13 cellular contexts compared by ENCODE assay signal in genomic region chr20:59405819-59406218, GRCh38.
DNase-seq lines count a peak whose midpoint lies in the region; ATAC-seq and TF ChIP-seq lines count a peak whose summit lies in the region.
"Had no signal": no experiment of that assay in that cellular context is flagged by ENCODE, and none has a peak within 500 bp of the region (broad histone marks: within the 10 kb centered on the region; RNA-seq: fewer than 3 reads in every experiment).

No MANE protein-coding gene starts in this region.

- H4K20me1 ChIP-seq in neural progenitor cell (ENCODE audit: low read depth), result no peaks in the 10 kb centered on the region

- H3K4me3 Mint-ChIP-seq in neural progenitor cell, result no peak overlapping the region
- H3K4me3 Mint-ChIP-seq: CD8-positive, alpha-beta T cell had no signal

- peaks cover 20% of the 10 kb centered on the region for H3F3A ChIP-seq in neural progenitor cell (ENCODE audit: low read depth)

- peak overlapping the region; percentile 98 for H3K4me2 ChIP-seq in neural progenitor cell

- no peaks in the 10 kb centered on the region for H3K79me2 ChIP-seq in neural progenitor cell (ENCODE audit: low read depth)

- H3K27me3 Mint-ChIP-seq in neural progenitor cell (ENCODE audit: insufficient read depth, low read depth), result peaks cover 2% of the 10 kb centered on the region

- TF ChIP-seq POLR2A in spleen (IDR thresholded peaks at IDR 0.05), result no peak

- H3K27me3 ChIP-seq in SJCRH30, result no peaks in the 10 kb centered on the region
- H3K27me3 ChIP-seq in neural progenitor cell, result peaks cover 34% of the 10 kb centered on the region
- H3K27me3 ChIP-seq in spleen (replicated peaks in 1 of 7), result peaks cover 3 to 58% (median 36%) of the 10 kb centered on the region in 7 donors

- H3K27ac Mint-ChIP-seq in neural progenitor cell, result no peak overlapping the region
- H3K27ac Mint-ChIP-seq: CD8-positive, alpha-beta T cell had no signal

- no peak for DNase-seq in left ventricle myocardium superior
- no peak for DNase-seq in Right ventricle myocardium inferior (ENCODE audit: missing footprints)
- peak; percentile 66 to 91 for DNase-seq in SJCRH30
- DNase-seq in neural progenitor cell (ENCODE audit: low spot score), result no peak
- no peak for DNase-seq in spleen
- DNase-seq in RWPE1 (ENCODE audit: low spot score), result no peak
- DNase-seq: C1 segment of cervical spinal cord; Caco-2; CD8-positive, alpha-beta T cell; DMS153; DND-41; GM23248; HCEC 1CT had no signal

- no peaks in the 10 kb centered on the region for H3K36me3 Mint-ChIP-seq in neural progenitor cell
- H3K36me3 Mint-ChIP-seq: CD8-positive, alpha-beta T cell had no signal

- H3K36me3 ChIP-seq in SJCRH30, result no peaks in the 10 kb centered on the region
- no peaks in the 10 kb centered on the region for H3K36me3 ChIP-seq in neural progenitor cell
- H3K36me3 ChIP-seq in spleen, result no peaks in the 10 kb centered on the region

- H3K9me3 Mint-ChIP-seq in neural progenitor cell, result peaks cover 3% of the 10 kb centered on the region
- H3K9me3 Mint-ChIP-seq: CD8-positive, alpha-beta T cell had no signal

- CTCF ChIA-PET in RWPE1 (lab: Yijun Ruan, JAX), result interaction anchor here (0.7 to 1.4 kb wide), 2 partner anchors 21 to 536 kb away, joined by 3 read pairs; no protein-coding TSS in a partner anchor

- no peak overlapping the region for H3K9ac ChIP-seq in neural progenitor cell
- H3K9ac ChIP-seq: GM23248 had no signal

- ATAC-seq in left ventricle myocardium superior (peak; percentile 69), Right ventricle myocardium inferior (no peak)
- ATAC-seq: CD8-positive, alpha-beta T cell had no signal

- H3K4me3 ChIP-seq in SJCRH30 (no peak overlapping the region), neural progenitor cell (no peak overlapping the region), spleen (no peak overlapping the region)
- H3K4me3 ChIP-seq: GM23248 had no signal

- peaks cover 20% of the 10 kb centered on the region for H3K4me1 Mint-ChIP-seq in neural progenitor cell

- POLR2A ChIA-PET in RWPE1 (lab: Yijun Ruan, JAX; ENCODE audit: low non-redundant PET), result no interaction called here

- no peak overlapping the region for H2AFZ ChIP-seq in neural progenitor cell (replicated peaks)
- H2AFZ ChIP-seq: GM23248 had no signal

- WGBS in spleen, 5 donors, result 66 to 84% (median 73%) methylated on average over 4 of the region's 4 CpGs

- H3K4me1 ChIP-seq in SJCRH30, result peaks cover 50% of the 10 kb centered on the region
- H3K4me1 ChIP-seq in neural progenitor cell, result peaks cover 33% of the 10 kb centered on the region
- peaks cover 11 to 25% (median 18%) of the 10 kb centered on the region in 6 donors for H3K4me1 ChIP-seq in spleen

- intact Hi-C loops in left ventricle myocardium superior (cut with micrococcal nuclease) (loop anchor here (10.0 kb wide), 2 partner anchors 171 to 531 kb away; no protein-coding TSS in a partner anchor), Right ventricle myocardium inferior (cut with DNase I) (loop anchor here (10.0 kb wide), 1 partner anchor 321 kb away; no protein-coding TSS in a partner anchor), spleen (cut with DNase I; ENCODE audit: low total_unique reads) (loop anchor here (10.0 kb wide), 1 partner anchor 151 kb away; no protein-coding TSS in a partner anchor)

- peak overlapping the region; percentile 52 for H3K27ac ChIP-seq in SJCRH30
- H3K27ac ChIP-seq in neural progenitor cell, result no peak overlapping the region
- no peak overlapping the region for H3K27ac ChIP-seq in spleen
- no peak overlapping the region for H3K27ac ChIP-seq in RWPE1
- H3K27ac ChIP-seq: GM23248 had no signal

- TF ChIP-seq CTCF in neural progenitor cell (IDR thresholded peaks at IDR 0.05) (no peak), spleen (IDR thresholded peaks at IDR 0.05 in 8 of 11, conservative IDR thresholded peaks at IDR 0.05 in 3 of 11) (no peak), RWPE1 (conservative IDR thresholded peaks at IDR 0.05; ENCODE audit: low read depth) (no peak)

- H3K9me3 ChIP-seq in SJCRH30 (replicated peaks), result no peaks in the 10 kb centered on the region
- H3K9me3 ChIP-seq in neural progenitor cell (ENCODE audit: low read depth), result no peaks in the 10 kb centered on the region
- no peaks in the 10 kb centered on the region for H3K9me3 ChIP-seq in spleen

Comparison
In these comparisons a context has a peak if more than half of its experiments do, and no peak if none do; other contexts are left out.
1. DNase-seq: peak in SJCRH30 (2 of 2); none in left ventricle myocardium superior (single experiment), Right ventricle myocardium inferior (single experiment), neural progenitor cell (single experiment), spleen (single experiment) and RWPE1 (single experiment).